24 cellular contexts compared by ENCODE assay signal in the genomic region with DNA sequence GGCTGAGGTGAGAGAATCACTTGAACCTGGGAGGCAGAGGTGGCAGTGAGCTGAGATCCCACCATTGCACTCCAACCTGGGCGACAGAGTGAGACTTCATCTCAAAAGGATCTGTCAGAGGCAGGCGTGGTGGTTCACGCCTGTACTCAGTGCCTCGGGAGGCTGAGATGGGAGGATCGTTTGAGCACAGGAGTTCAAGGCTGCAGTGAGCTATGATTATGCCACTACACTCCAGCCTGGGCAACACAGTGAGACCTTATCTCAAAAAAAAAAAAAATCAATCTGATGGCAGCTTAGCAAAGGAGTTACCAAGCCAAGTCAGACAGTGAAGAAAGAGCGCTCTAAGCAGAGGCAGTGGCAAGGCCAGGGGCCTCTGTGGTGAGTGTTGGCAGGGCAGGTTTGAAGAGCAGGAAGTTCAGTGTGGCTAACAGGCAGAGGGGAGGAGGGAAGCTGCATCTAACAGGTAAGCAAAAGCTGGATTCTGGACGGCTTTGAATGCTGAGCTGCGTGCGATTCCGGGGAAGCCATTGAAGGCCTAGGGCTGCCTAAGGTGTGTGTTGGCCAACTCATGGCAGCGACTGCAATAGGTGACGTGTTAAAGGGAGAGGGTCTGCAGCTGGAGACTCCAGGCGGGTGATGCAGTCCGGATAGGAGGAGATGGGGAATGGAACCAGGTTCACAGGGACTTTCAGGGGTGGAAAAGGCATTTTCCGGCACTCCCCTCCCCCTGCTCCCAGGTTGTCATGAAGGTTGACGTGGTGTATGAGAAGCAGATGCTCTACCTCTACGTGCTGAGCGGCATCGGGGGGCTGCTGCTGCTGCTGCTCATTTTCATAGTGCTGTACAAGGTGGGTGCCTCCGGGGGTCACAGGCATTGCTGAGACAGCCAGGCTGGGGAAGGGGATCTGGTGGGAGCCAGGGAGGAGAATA. TPM values are rescaled to one million over a fixed set of nuclear protein-coding genes. Genes with fewer than 3 reads are reported as not detected.
DNase-seq lines count a peak whose midpoint lies in the region; ATAC-seq, FAIRE-seq and TF ChIP-seq lines count a peak whose summit lies in the region.
"Had no signal": no experiment of that assay in that cellular context is flagged by ENCODE, and none has a peak within 500 bp of the region (broad histone marks: within the 10 kb centered on the region; RNA-seq: fewer than 3 reads in every experiment).

No MANE protein-coding gene starts in this region.

- no peak for TF ChIP-seq CTCF in HepG2 (CRISPR knock-in tag; IDR thresholded peaks at IDR 0.05)
- no peak for TF ChIP-seq CTCF in right lobe of liver (IDR thresholded peaks at IDR 0.05)
- TF ChIP-seq CTCF in thyroid gland (IDR thresholded peaks at IDR 0.05), result no peak

- H3K79me2 ChIP-seq in HepG2 (ENCODE audit: insufficient read depth, low read length), result no peaks in the 10 kb centered on the region

- H3K9me3 ChIP-seq in HepG2 (ENCODE audit: low read length) (no peaks in the 10 kb centered on the region), right lobe of liver (no peaks in the 10 kb centered on the region), T-helper 17 cell (ENCODE audit: control insufficient read depth, low read length, poor library complexity, severe bottlenecking) (no peaks in the 10 kb centered on the region), thyroid gland (no peaks in the 10 kb centered on the region)
- H3K9me3 ChIP-seq: ascending aorta, pancreas, uterus had no signal

- no peak for TF ChIP-seq POLR2A in HepG2 (IDR thresholded peaks at IDR 0.05; ENCODE audit: insufficient read depth in 1 of 2, low read depth in 2 of 2, low read length in 2 of 2)
- TF ChIP-seq POLR2A in right lobe of liver (IDR thresholded peaks at IDR 0.05), result no peak
- TF ChIP-seq POLR2A in GM12892 (IDR thresholded peaks at IDR 0.05; ENCODE audit: low read depth, low read length), result no peak
- no peak for TF ChIP-seq POLR2A in thyroid gland (IDR thresholded peaks at IDR 0.05)

- CTCF ChIA-PET in HepG2 (lab: Yijun Ruan, JAX; ENCODE audit: low intra/inter-chr PET ratio, low total read pairs), result no interaction called here

- intact Hi-C loops in HepG2 (cut with micrococcal nuclease; ENCODE audit: unreplicated experiment) (loop anchor here (10.0 kb wide), 1 partner anchor 135 kb away; a partner anchor contains a TSS), right lobe of liver (cut with DNase I) (loop anchor here in 1 of 2 donors (10.0 kb wide), 2 partner anchors 65 to 85 kb away; a partner anchor contains a TSS), thyroid gland (cut with DNase I) (no loop called here)

- no peak overlapping the region for H3K27ac ChIP-seq in HepG2 (ENCODE audit: extremely low read length, insufficient read depth, low read length)
- H3K27ac ChIP-seq in right lobe of liver, result no peak overlapping the region
- no peak overlapping the region for H3K27ac ChIP-seq in thyroid gland
- H3K27ac ChIP-seq: ascending aorta, epithelial cell of prostate, pancreas, uterus had no signal

- H3K4me3 ChIP-seq in HepG2 (replicated peaks in 1 of 3; ENCODE audit: insufficient read depth in 1 of 3, low read depth in 2 of 3, low read length in 3 of 3) (no peak overlapping the region), right lobe of liver (no peak overlapping the region), thyroid gland (replicated peaks in 1 of 3) (no peak overlapping the region)
- H3K4me3 ChIP-seq: ascending aorta, pancreas, uterus had no signal

- POLR2A ChIA-PET in HepG2 (lab: Yijun Ruan, JAX), result interaction anchor here (0.7 kb wide), 1 partner anchor 69 kb away, joined by 3 read pairs; no protein-coding TSS in a partner anchor

- H3K27me3 ChIP-seq in HepG2 (ENCODE audit: control insufficient read depth in 1 of 2, insufficient read depth in 2 of 2, low read length in 2 of 2) (no peaks in the 10 kb centered on the region), right lobe of liver (no peaks in the 10 kb centered on the region), thyroid gland (no peaks in the 10 kb centered on the region)
- H3K27me3 ChIP-seq: ascending aorta, pancreas, uterus had no signal

- H3K4me1 Mint-ChIP-seq in T-helper 17 cell (peaks cover 19% of the 10 kb centered on the region), immature natural killer cell (peaks cover 27 to 28% of the 10 kb centered on the region in 2 donors)
- H3K4me1 Mint-ChIP-seq: activated B cell treated with CpG ODN at 0.5 μM for 24 hours had no signal

- TF ChIP-seq EP300 in HepG2 (IDR thresholded peaks at IDR 0.05; ENCODE audit: low read depth in 2 of 2, low read length in 2 of 2), result no peak
- no peak for TF ChIP-seq EP300 in HepG2 (CRISPR knock-in tag; IDR thresholded peaks at IDR 0.05; ENCODE audit: borderline replicate concordance)

- DNase-seq in HepG2 (ENCODE audit: low spot score) (no peak), right lobe of liver (no peak), T-helper 17 cell (no peak), immature natural killer cell (no peak), GM12892 (ENCODE audit: insufficient read length) (no peak), thyroid gland (no peak)
- DNase-seq: activated B cell treated with CpG ODN at 0.5 μM for 24 hours, DMS153, HCEC 1CT, head of caudate nucleus, Kasumi-1, left cardiac atrium, NCI-H1048, NCI-H187 treated with DMSO at 0.1 percent for 48 hours, NCI-H226, NCI-H774, pancreas, uterus had no signal

- 71% methylated on average over 20 of the region's 20 CpGs for WGBS in HepG2 (ENCODE audit: low lambda C conversion rate)
- 90% methylated on average over 9 of the region's 20 CpGs for WGBS in right lobe of liver (ENCODE audit: insufficient coverage, low coverage, low lambda C conversion rate, missing lambda C conversion rate)
- 90 to 92% methylated on average over 20 of the region's 20 CpGs for WGBS in thyroid gland, 2 donors

- H2AFZ ChIP-seq in HepG2 (ENCODE audit: low read length), result no peak overlapping the region

- H3K9ac ChIP-seq in HepG2 (ENCODE audit: insufficient read depth, low read depth, low read length), result no peak overlapping the region

- H3K27ac Mint-ChIP-seq in T-helper 17 cell (peak overlapping the region; percentile 70), immature natural killer cell (peak overlapping the region; percentile 44 to 82 (median 63))

- no peaks in the 10 kb centered on the region for H3K9me3 Mint-ChIP-seq in immature natural killer cell
- H3K9me3 Mint-ChIP-seq: activated B cell treated with CpG ODN at 0.5 μM for 24 hours had no signal

- H3K4me3 Mint-ChIP-seq in T-helper 17 cell (no peak overlapping the region), immature natural killer cell (peak overlapping the region in 1 of 5 donors; percentile 25)
- H3K4me3 Mint-ChIP-seq: activated B cell treated with CpG ODN at 0.5 μM for 24 hours had no signal

- in situ Hi-C loops in HepG2 (cut with HindIII; ENCODE audit: extremely low pct_ligation_motif_present, low pct_unique_long_range_greater_than_20kb), result loop anchor here (5.0 kb wide), 1 partner anchor 62 kb away; no protein-coding TSS in a partner anchor

- no peaks in the 10 kb centered on the region for H4K20me1 ChIP-seq in HepG2 (ENCODE audit: insufficient read depth, low read length)

- H3K4me2 ChIP-seq in HepG2 (ENCODE audit: low read depth, low read length), result no peak overlapping the region

- BruUV-seq in HepG2 (replicated peaks; lab: Mats Ljungman, UMichigan), result no TSS peak

- peaks cover 54% of the 10 kb centered on the region for H3K4me1 ChIP-seq in HepG2 (ENCODE audit: insufficient read depth, low read length)
- H3K4me1 ChIP-seq in right lobe of liver, result peaks cover 0 to 18% (median 8%) of the 10 kb centered on the region in 4 donors
- peaks cover 0 to 5% of the 10 kb centered on the region in 2 donors for H3K4me1 ChIP-seq in thyroid gland
- H3K4me1 ChIP-seq: ascending aorta, pancreas, uterus had no signal

- no peak for TF ChIP-seq RAD21 in HepG2 (CRISPR knock-in tag; IDR thresholded peaks at IDR 0.05)

- ATAC-seq in HepG2, result peak; percentile 13
- no peak for ATAC-seq in right lobe of liver
- no peak for ATAC-seq in T-helper 17 cell
- no peak for ATAC-seq in HG02798 (IDR thresholded peaks at IDR 0.05; ENCODE audit: poor library complexity, unreplicated experiment)
- ATAC-seq: left cardiac atrium, right cardiac atrium, SK-N-SH treated with all-trans-retinoic acid at 6 μM for 48 hours had no signal

- FAIRE-seq in HepG2 (lab: Jason Lieb, UNC) (no peak), GM12892 (lab: Jason Lieb, UNC) (no peak)
- FAIRE-seq: pancreas had no signal

- H3K36me3 Mint-ChIP-seq in T-helper 17 cell (ENCODE audit: low read depth), result peaks cover 11% of the 10 kb centered on the region
- H3K36me3 Mint-ChIP-seq in immature natural killer cell, result peaks cover 19 to 60% (median 38%) of the 10 kb centered on the region in 3 donors

- H3K27me3 Mint-ChIP-seq in T-helper 17 cell (no peaks in the 10 kb centered on the region), immature natural killer cell (ENCODE audit: low read depth in 3 of 3) (peaks cover 4 to 28% (median 26%) of the 10 kb centered on the region in 3 donors)
- H3K27me3 Mint-ChIP-seq: activated B cell treated with CpG ODN at 0.5 μM for 24 hours had no signal

- H3K36me3 ChIP-seq in HepG2 (replicated peaks in 1 of 2; ENCODE audit: control insufficient read depth in 1 of 2, insufficient read depth in 2 of 2, low read length in 2 of 2), result 0 out of 5 replicates have a peak, but pooled peaks cover 0 to under 1% of the 10 kb centered on the region in 2 experiments
- H3K36me3 ChIP-seq in right lobe of liver, result no peaks in the 10 kb centered on the region
- H3K36me3 ChIP-seq in thyroid gland, result peaks cover 0 to 2% of the 10 kb centered on the region in 2 donors
- H3K36me3 ChIP-seq: pancreas, uterus had no signal

RNA-seq across cellular contexts. Expression of a gene that starts 7.0 kb away (rescaled TPM):
- 26.6 and 34.4 TPM in 2 replicates for total RNA-seq in HepG2 (2016; rRNA removed; fragmentation: Illumina TruSeq; extraction: Trizol)
- 6.1 and 6.9 TPM in 2 replicates for total RNA-seq in HepG2 (2016; cell fraction: cytosol; rRNA removed; fragmentation: Illumina TruSeq; extraction: Trizol; ENCODE audit: low read depth)
- 23.0 and 34.5 TPM in 2 replicates for total RNA-seq in HepG2 (2016; cell fraction: insoluble cytoplasmic fraction; rRNA removed; fragmentation: Illumina TruSeq; extraction: Trizol)
- total RNA-seq in HepG2 (2016; cell fraction: membrane; rRNA removed; fragmentation: Illumina TruSeq; extraction: Trizol), result 19.9 and 22.9 TPM in 2 replicates
- total RNA-seq in HepG2 (2016; cell fraction: nucleus; rRNA removed; fragmentation: Illumina TruSeq; extraction: Trizol), result 17.6 and 18.7 TPM in 2 replicates
- 26.7 and 40.0 TPM in 2 replicates for polyA plus RNA-seq in HepG2 (2011; rRNA removed)
- polyA plus RNA-seq in HepG2 (2011; cell fraction: cytosol; rRNA removed), result 22.2 and 36.8 TPM in 2 replicates
- polyA plus RNA-seq in HepG2 (2011; cell fraction: nucleus; rRNA removed), result 67.1 and 79.3 TPM in 2 replicates
- polyA plus RNA-seq in HepG2 (2012), result 22.9 and 30.0 TPM in 2 replicates
- 6.4 and 7.1 TPM in 2 replicates for polyA plus RNA-seq in HepG2 (2016; cell fraction: cytosol; fragmentation: Illumina TruSeq; extraction: Trizol; ENCODE audit: low read depth)
- polyA plus RNA-seq in HepG2 (2016; cell fraction: insoluble cytoplasmic fraction; fragmentation: Illumina TruSeq; extraction: Trizol; ENCODE audit: low read depth), result 32.0 and 39.1 TPM in 2 replicates
- polyA plus RNA-seq in HepG2 (2016; cell fraction: membrane; fragmentation: Illumina TruSeq; extraction: Trizol; ENCODE audit: low read depth), result 19.7 and 20.2 TPM in 2 replicates
- polyA plus RNA-seq in HepG2 (2016; cell fraction: nucleus; fragmentation: Illumina TruSeq; extraction: Trizol; ENCODE audit: insufficient read depth, low read depth), result 50.4 and 51.1 TPM in 2 replicates
- 11.8 and 40.3 TPM in 2 replicates for polyA minus RNA-seq in HepG2 (2011; rRNA and poly(A)+ RNA removed; ENCODE audit: low replicate concordance)
- 18.5 and 21.5 TPM in 2 replicates for polyA minus RNA-seq in HepG2 (2011; cell fraction: cytosol; rRNA and poly(A)+ RNA removed)
- 7.8 and 8.2 TPM in 2 replicates for polyA minus RNA-seq in HepG2 (2011; cell fraction: nucleus; rRNA and poly(A)+ RNA removed)
- total RNA-seq in right lobe of liver, result 10 to 100 TPM; 14.7 to 21.2 (median 18.8) TPM
- total RNA-seq in T-helper 17 cell, result 1 to 10 TPM; 5.1 to 5.3 TPM
- 1 to 10 TPM in 2 of 3 donors, under 1 TPM in 1; 0.15 to 1.7 (median 1.3) TPM for polyA plus RNA-seq in immature natural killer cell
- 10.6 TPM for polyA plus RNA-seq in GM12892 (2012; ENCODE audit: missing spikeins)
- total RNA-seq in thyroid gland, result 10 to 100 TPM; 27.4 to 44.9 (median 32.3) TPM

RNA-seq across cellular contexts. Expression of a gene that starts 15.3 kb away (rescaled TPM):
- total RNA-seq in HepG2 (2016; rRNA removed; fragmentation: Illumina TruSeq; extraction: Trizol) (8.8 and 10.2 TPM in 2 replicates), right lobe of liver (1 to 10 TPM; 5.3 to 9.7 (median 6.4) TPM), T-helper 17 cell (1 to 10 TPM; 7.6 TPM), thyroid gland (10 to 100 TPM; 13.6 to 30.7 (median 21.8) TPM)
- 2.7 and 2.8 TPM in 2 replicates for total RNA-seq in HepG2 (2016; cell fraction: cytosol; rRNA removed; fragmentation: Illumina TruSeq; extraction: Trizol; ENCODE audit: low read depth)
- 10.3 and 10.8 TPM in 2 replicates for total RNA-seq in HepG2 (2016; cell fraction: insoluble cytoplasmic fraction; rRNA removed; fragmentation: Illumina TruSeq; extraction: Trizol)
- 8.9 and 9.2 TPM in 2 replicates for total RNA-seq in HepG2 (2016; cell fraction: membrane; rRNA removed; fragmentation: Illumina TruSeq; extraction: Trizol)
- total RNA-seq in HepG2 (2016; cell fraction: nucleus; rRNA removed; fragmentation: Illumina TruSeq; extraction: Trizol), result 7.3 and 9.1 TPM in 2 replicates
- polyA plus RNA-seq in HepG2 (2011; rRNA removed) (7.0 and 7.2 TPM in 2 replicates), immature natural killer cell (10 to 100 TPM in 1 of 3 donors, 1 to 10 TPM in 2; 7.4 to 10.2 (median 8.3) TPM)
- 5.7 and 6.4 TPM in 2 replicates for polyA plus RNA-seq in HepG2 (2011; cell fraction: cytosol; rRNA removed)
- 9.4 and 11.1 TPM in 2 replicates for polyA plus RNA-seq in HepG2 (2011; cell fraction: nucleus; rRNA removed)
- polyA plus RNA-seq in HepG2 (2012), result 2.3 and 3.6 TPM in 2 replicates
- 1.7 and 1.9 TPM in 2 replicates for polyA plus RNA-seq in HepG2 (2016; cell fraction: cytosol; fragmentation: Illumina TruSeq; extraction: Trizol; ENCODE audit: low read depth)
- polyA plus RNA-seq in HepG2 (2016; cell fraction: insoluble cytoplasmic fraction; fragmentation: Illumina TruSeq; extraction: Trizol; ENCODE audit: low read depth), result 9.4 and 9.8 TPM in 2 replicates
- 5.7 and 5.8 TPM in 2 replicates for polyA plus RNA-seq in HepG2 (2016; cell fraction: membrane; fragmentation: Illumina TruSeq; extraction: Trizol; ENCODE audit: low read depth)
- polyA plus RNA-seq in HepG2 (2016; cell fraction: nucleus; fragmentation: Illumina TruSeq; extraction: Trizol; ENCODE audit: insufficient read depth, low read depth), result 12.4 and 13.5 TPM in 2 replicates
- polyA minus RNA-seq in HepG2 (2011; rRNA and poly(A)+ RNA removed; ENCODE audit: low replicate concordance), result 12.9 and 13.6 TPM in 2 replicates
- polyA minus RNA-seq in HepG2 (2011; cell fraction: cytosol; rRNA and poly(A)+ RNA removed), result 5.2 and 6.2 TPM in 2 replicates
- polyA minus RNA-seq in HepG2 (2011; cell fraction: nucleus; rRNA and poly(A)+ RNA removed), result 12.5 and 16.8 TPM in 2 replicates
- 4.3 TPM for polyA plus RNA-seq in GM12892 (2012; ENCODE audit: missing spikeins)

RNA-seq across cellular contexts. Expression of a gene that starts 38.8 kb away (rescaled TPM):
- total RNA-seq in HepG2 (2016; rRNA removed; fragmentation: Illumina TruSeq; extraction: Trizol), result 7.3 and 9.1 TPM in 2 replicates
- total RNA-seq in HepG2 (2016; cell fraction: cytosol; rRNA removed; fragmentation: Illumina TruSeq; extraction: Trizol; ENCODE audit: low read depth), result 2.8 and 3.1 TPM in 2 replicates
- total RNA-seq in HepG2 (2016; cell fraction: insoluble cytoplasmic fraction; rRNA removed; fragmentation: Illumina TruSeq; extraction: Trizol), result 5.9 and 8.3 TPM in 2 replicates
- 6.4 and 7.9 TPM in 2 replicates for total RNA-seq in HepG2 (2016; cell fraction: membrane; rRNA removed; fragmentation: Illumina TruSeq; extraction: Trizol)
- 7.4 and 7.9 TPM in 2 replicates for total RNA-seq in HepG2 (2016; cell fraction: nucleus; rRNA removed; fragmentation: Illumina TruSeq; extraction: Trizol)
- 4.1 and 4.8 TPM in 2 replicates for polyA plus RNA-seq in HepG2 (2011; rRNA removed)
- 4.1 and 4.5 TPM in 2 replicates for polyA plus RNA-seq in HepG2 (2011; cell fraction: cytosol; rRNA removed)
- polyA plus RNA-seq in HepG2 (2011; cell fraction: nucleus; rRNA removed), result 11.6 and 12.2 TPM in 2 replicates
- polyA plus RNA-seq in HepG2 (2012), result 3.6 and 4.9 TPM in 2 replicates
- 1.7 and 2.0 TPM in 2 replicates for polyA plus RNA-seq in HepG2 (2016; cell fraction: cytosol; fragmentation: Illumina TruSeq; extraction: Trizol; ENCODE audit: low read depth)
- polyA plus RNA-seq in HepG2 (2016; cell fraction: insoluble cytoplasmic fraction; fragmentation: Illumina TruSeq; extraction: Trizol; ENCODE audit: low read depth), result 6.8 and 7.3 TPM in 2 replicates
- polyA plus RNA-seq in HepG2 (2016; cell fraction: membrane; fragmentation: Illumina TruSeq; extraction: Trizol; ENCODE audit: low read depth), result 4.0 TPM in 2 replicates
- 18.1 and 18.6 TPM in 2 replicates for polyA plus RNA-seq in HepG2 (2016; cell fraction: nucleus; fragmentation: Illumina TruSeq; extraction: Trizol; ENCODE audit: insufficient read depth, low read depth)
- polyA minus RNA-seq in HepG2 (2011; rRNA and poly(A)+ RNA removed; ENCODE audit: low replicate concordance), result 4.3 and 10.8 TPM in 2 replicates
- 6.1 and 6.6 TPM in 2 replicates for polyA minus RNA-seq in HepG2 (2011; cell fraction: cytosol; rRNA and poly(A)+ RNA removed)
- 7.7 and 8.7 TPM in 2 replicates for polyA minus RNA-seq in HepG2 (2011; cell fraction: nucleus; rRNA and poly(A)+ RNA removed)
- total RNA-seq in right lobe of liver, result 1 to 10 TPM; 3.2 to 6.5 (median 4.8) TPM
- 10 to 100 TPM; 19.5 to 21.4 TPM for total RNA-seq in T-helper 17 cell
- polyA plus RNA-seq in immature natural killer cell, result 1 to 10 TPM; 1.3 to 6.3 (median 2.3) TPM
- 3.1 TPM for polyA plus RNA-seq in GM12892 (2012; ENCODE audit: missing spikeins)
- total RNA-seq in thyroid gland, result 10 to 100 TPM in 3 of 4 donors, 1 to 10 TPM in 1; 9.3 to 15.4 (median 11.8) TPM

RNA-seq across cellular contexts. Expression of a gene that starts 46.8 kb away (rescaled TPM):
- 0.51 and 0.86 TPM in 2 replicates for total RNA-seq in HepG2 (2016; rRNA removed; fragmentation: Illumina TruSeq; extraction: Trizol)
- total RNA-seq in HepG2 (2016; cell fraction: cytosol; rRNA removed; fragmentation: Illumina TruSeq; extraction: Trizol; ENCODE audit: low read depth), result not detected in 2 replicates
- total RNA-seq in HepG2 (2016; cell fraction: insoluble cytoplasmic fraction; rRNA removed; fragmentation: Illumina TruSeq; extraction: Trizol), result 0.64 and 0.87 TPM in 2 replicates
- total RNA-seq in HepG2 (2016; cell fraction: membrane; rRNA removed; fragmentation: Illumina TruSeq; extraction: Trizol), result 0.07 and 0.37 TPM in 2 replicates
- total RNA-seq in HepG2 (2016; cell fraction: nucleus; rRNA removed; fragmentation: Illumina TruSeq; extraction: Trizol), result 0.25 and 0.41 TPM in 2 replicates
- polyA plus RNA-seq in HepG2 (2011; rRNA removed), result 1.2 TPM in 2 replicates
- 0.68 and 0.87 TPM in 2 replicates for polyA plus RNA-seq in HepG2 (2011; cell fraction: cytosol; rRNA removed)
- 2.5 and 3.3 TPM in 2 replicates for polyA plus RNA-seq in HepG2 (2011; cell fraction: nucleus; rRNA removed)
- 1.2 and 4.8 TPM in 2 replicates for polyA plus RNA-seq in HepG2 (2012)
- not detected in 2 replicates for polyA plus RNA-seq in HepG2 (2016; cell fraction: cytosol; fragmentation: Illumina TruSeq; extraction: Trizol; ENCODE audit: low read depth)
- polyA plus RNA-seq in HepG2 (2016; cell fraction: insoluble cytoplasmic fraction; fragmentation: Illumina TruSeq; extraction: Trizol; ENCODE audit: low read depth), result 0.24 and 0.47 TPM in 2 replicates
- polyA plus RNA-seq in HepG2 (2016; cell fraction: membrane; fragmentation: Illumina TruSeq; extraction: Trizol; ENCODE audit: low read depth), result 0.11 and 0.35 TPM in 2 replicates
- 0.37 and 0.96 TPM in 2 replicates for polyA plus RNA-seq in HepG2 (2016; cell fraction: nucleus; fragmentation: Illumina TruSeq; extraction: Trizol; ENCODE audit: insufficient read depth, low read depth)
- 0.16 and 1.6 TPM in 2 replicates for polyA minus RNA-seq in HepG2 (2011; rRNA and poly(A)+ RNA removed; ENCODE audit: low replicate concordance)
- 0.40 and 1.1 TPM in 2 replicates for polyA minus RNA-seq in HepG2 (2011; cell fraction: cytosol; rRNA and poly(A)+ RNA removed)
- 1.4 and 3.9 TPM in 2 replicates for polyA minus RNA-seq in HepG2 (2011; cell fraction: nucleus; rRNA and poly(A)+ RNA removed)
- 10 to 100 TPM in 4 of 6 experiments, 1 to 10 TPM in 2; 7.3 to 12.4 (median 10.2) TPM for total RNA-seq in right lobe of liver
- 100 to 1,000 TPM; 322 to 338 TPM for total RNA-seq in T-helper 17 cell
- 100 to 1,000 TPM; 218 to 488 (median 238) TPM for polyA plus RNA-seq in immature natural killer cell
- 47.8 TPM for polyA plus RNA-seq in GM12892 (2012; ENCODE audit: missing spikeins)
- 1 to 10 TPM in 3 of 4 donors, under 1 TPM in 1; 0.56 to 4.6 (median 2.8) TPM for total RNA-seq in thyroid gland
- total RNA-seq: myocyte had no signal

RNA-seq across cellular contexts. Expression of a gene that starts 52.1 kb away (rescaled TPM):
- total RNA-seq in HepG2 (2016; rRNA removed; fragmentation: Illumina TruSeq; extraction: Trizol) (5.4 and 5.8 TPM in 2 replicates), right lobe of liver (10 to 100 TPM in 1 of 6 experiments, 1 to 10 TPM in 5; 4.0 to 11.5 (median 6.5) TPM), T-helper 17 cell (10 to 100 TPM; 11.4 to 14.0 TPM), thyroid gland (10 to 100 TPM; 10.6 to 26.1 (median 16.5) TPM)
- 13.1 and 13.2 TPM in 2 replicates for total RNA-seq in HepG2 (2016; cell fraction: cytosol; rRNA removed; fragmentation: Illumina TruSeq; extraction: Trizol; ENCODE audit: low read depth)
- total RNA-seq in HepG2 (2016; cell fraction: insoluble cytoplasmic fraction; rRNA removed; fragmentation: Illumina TruSeq; extraction: Trizol), result 4.0 and 4.8 TPM in 2 replicates
- 8.5 and 11.4 TPM in 2 replicates for total RNA-seq in HepG2 (2016; cell fraction: membrane; rRNA removed; fragmentation: Illumina TruSeq; extraction: Trizol)
- total RNA-seq in HepG2 (2016; cell fraction: nucleus; rRNA removed; fragmentation: Illumina TruSeq; extraction: Trizol), result 2.6 and 3.6 TPM in 2 replicates
- polyA plus RNA-seq in HepG2 (2011; rRNA removed) (2.4 and 2.9 TPM in 2 replicates), immature natural killer cell (10 to 100 TPM; 31.9 to 39.0 (median 33.6) TPM)
- polyA plus RNA-seq in HepG2 (2011; cell fraction: cytosol; rRNA removed), result 2.7 and 3.8 TPM in 2 replicates
- 4.5 TPM in 2 replicates for polyA plus RNA-seq in HepG2 (2011; cell fraction: nucleus; rRNA removed)
- 2.3 and 3.6 TPM in 2 replicates for polyA plus RNA-seq in HepG2 (2012)
- 17.2 and 20.6 TPM in 2 replicates for polyA plus RNA-seq in HepG2 (2016; cell fraction: cytosol; fragmentation: Illumina TruSeq; extraction: Trizol; ENCODE audit: low read depth)
- polyA plus RNA-seq in HepG2 (2016; cell fraction: insoluble cytoplasmic fraction; fragmentation: Illumina TruSeq; extraction: Trizol; ENCODE audit: low read depth), result 5.4 and 6.1 TPM in 2 replicates
- polyA plus RNA-seq in HepG2 (2016; cell fraction: membrane; fragmentation: Illumina TruSeq; extraction: Trizol; ENCODE audit: low read depth), result 16.0 and 17.2 TPM in 2 replicates
- polyA plus RNA-seq in HepG2 (2016; cell fraction: nucleus; fragmentation: Illumina TruSeq; extraction: Trizol; ENCODE audit: insufficient read depth, low read depth), result 6.9 and 8.3 TPM in 2 replicates
- polyA minus RNA-seq in HepG2 (2011; rRNA and poly(A)+ RNA removed; ENCODE audit: low replicate concordance), result 1.7 and 2.7 TPM in 2 replicates
- polyA minus RNA-seq in HepG2 (2011; cell fraction: cytosol; rRNA and poly(A)+ RNA removed), result 1.8 and 2.9 TPM in 2 replicates
- 2.0 and 2.4 TPM in 2 replicates for polyA minus RNA-seq in HepG2 (2011; cell fraction: nucleus; rRNA and poly(A)+ RNA removed)
- polyA plus RNA-seq in GM12892 (2012; ENCODE audit: missing spikeins), result 4.9 TPM
